1 cellular context compared by ENCODE assay signal in genomic region chr19:31107096-31107495, GRCh38.
TF ChIP-seq lines count a peak whose summit lies in the region.

No MANE protein-coding gene starts in this region.

TF ChIP-seq in GM23338, 12 proteins besides CTCF, POLR2A, EP300 and RAD21 (continued from another document):
- TF ChIP-seq EZH2 (IDR thresholded peaks at IDR 0.05; ENCODE audit: low read depth, unreplicated experiment) (no peak), JUNB (IDR thresholded peaks at IDR 0.05; ENCODE audit: unreplicated experiment) (no peak)
- TF ChIP-seq, protein P1, sequence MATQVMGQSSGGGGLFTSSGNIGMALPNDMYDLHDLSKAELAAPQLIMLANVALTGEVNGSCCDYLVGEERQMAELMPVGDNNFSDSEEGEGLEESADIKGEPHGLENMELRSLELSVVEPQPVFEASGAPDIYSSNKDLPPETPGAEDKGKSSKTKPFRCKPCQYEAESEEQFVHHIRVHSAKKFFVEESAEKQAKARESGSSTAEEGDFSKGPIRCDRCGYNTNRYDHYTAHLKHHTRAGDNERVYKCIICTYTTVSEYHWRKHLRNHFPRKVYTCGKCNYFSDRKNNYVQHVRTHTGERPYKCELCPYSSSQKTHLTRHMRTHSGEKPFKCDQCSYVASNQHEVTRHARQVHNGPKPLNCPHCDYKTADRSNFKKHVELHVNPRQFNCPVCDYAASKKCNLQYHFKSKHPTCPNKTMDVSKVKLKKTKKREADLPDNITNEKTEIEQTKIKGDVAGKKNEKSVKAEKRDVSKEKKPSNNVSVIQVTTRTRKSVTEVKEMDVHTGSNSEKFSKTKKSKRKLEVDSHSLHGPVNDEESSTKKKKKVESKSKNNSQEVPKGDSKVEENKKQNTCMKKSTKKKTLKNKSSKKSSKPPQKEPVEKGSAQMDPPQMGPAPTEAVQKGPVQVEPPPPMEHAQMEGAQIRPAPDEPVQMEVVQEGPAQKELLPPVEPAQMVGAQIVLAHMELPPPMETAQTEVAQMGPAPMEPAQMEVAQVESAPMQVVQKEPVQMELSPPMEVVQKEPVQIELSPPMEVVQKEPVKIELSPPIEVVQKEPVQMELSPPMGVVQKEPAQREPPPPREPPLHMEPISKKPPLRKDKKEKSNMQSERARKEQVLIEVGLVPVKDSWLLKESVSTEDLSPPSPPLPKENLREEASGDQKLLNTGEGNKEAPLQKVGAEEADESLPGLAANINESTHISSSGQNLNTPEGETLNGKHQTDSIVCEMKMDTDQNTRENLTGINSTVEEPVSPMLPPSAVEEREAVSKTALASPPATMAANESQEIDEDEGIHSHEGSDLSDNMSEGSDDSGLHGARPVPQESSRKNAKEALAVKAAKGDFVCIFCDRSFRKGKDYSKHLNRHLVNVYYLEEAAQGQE (IDR thresholded peaks at IDR 0.05; ENCODE audit: unreplicated experiment) = no peak
